In the genomic region with DNA sequence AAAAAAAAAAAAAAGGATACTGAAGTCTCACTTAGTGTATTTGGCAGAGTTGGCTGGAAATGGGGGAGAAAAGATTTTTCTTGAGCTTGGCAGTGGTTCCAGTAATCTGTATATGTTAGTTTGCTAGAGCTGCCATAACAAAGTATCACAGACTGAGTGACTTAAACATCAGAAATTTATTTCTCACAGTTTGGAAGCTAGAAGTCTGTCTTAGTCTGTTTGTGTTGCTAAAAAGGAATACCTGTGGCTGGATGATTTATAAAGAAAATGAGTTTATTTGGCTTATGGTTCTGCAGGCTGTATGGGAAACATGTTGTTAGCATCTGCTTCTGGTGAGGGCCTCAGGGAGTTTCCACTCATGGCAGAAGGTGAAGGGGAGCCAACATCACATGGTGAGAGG, we compare ENCODE assay signal across 19 cellular contexts.
DNase-seq lines count a peak whose midpoint lies in the region; ATAC-seq, FAIRE-seq and TF ChIP-seq lines count a peak whose summit lies in the region.
"Had no signal": no experiment of that assay in that cellular context is flagged by ENCODE, and none has a peak within 500 bp of the region (broad histone marks: within the 10 kb centered on the region; RNA-seq: fewer than 3 reads in every experiment).

No MANE protein-coding gene starts in this region.

- H3K27me3 ChIP-seq in GM23338 (ENCODE audit: insufficient read depth) = no peaks in the 10 kb centered on the region
- H3K27me3 ChIP-seq in right cardiac atrium (ENCODE audit: control insufficient read depth, insufficient read depth) = no peaks in the 10 kb centered on the region
- no peaks in the 10 kb centered on the region for H3K27me3 ChIP-seq in esophagus squamous epithelium
- H3K27me3 ChIP-seq: BLaER1 had no signal

- intact Hi-C loops in right cardiac atrium (cut with DNase I) (no loop called here), esophagus squamous epithelium (cut with DNase I) (no loop called here)

- no peak for TF ChIP-seq CTCF in GM23338 (conservative IDR thresholded peaks at IDR 0.05; ENCODE audit: low read depth in 2 of 2)
- no peak for TF ChIP-seq CTCF in fibroblast of the aortic adventitia (IDR thresholded peaks at IDR 0.05; ENCODE audit: insufficient read depth, low read length)
- no peak for TF ChIP-seq CTCF in esophagus squamous epithelium (IDR thresholded peaks at IDR 0.05)

- no peaks in the 10 kb centered on the region for H3F3A ChIP-seq in GM23338 (replicated peaks; ENCODE audit: low read depth)

- peak overlapping the region; percentile 76 for H2AFZ ChIP-seq in GM23338

- peaks cover 8% of the 10 kb centered on the region for H3K4me1 Mint-ChIP-seq in GM23338
- H3K4me1 Mint-ChIP-seq in activated T-helper 17 cell treated with anti-CD3 and anti-CD28 coated beads, Interleukin-2, amount 50 U/mL, for 72 hours = peaks cover 11% of the 10 kb centered on the region
- H3K4me1 Mint-ChIP-seq: CD4-positive, alpha-beta memory T cell had no signal

- H3K27me3 Mint-ChIP-seq in GM23338 (ENCODE audit: insufficient read depth, low read depth, poor library complexity) = peaks cover 2% of the 10 kb centered on the region
- H3K27me3 Mint-ChIP-seq in activated T-helper 17 cell treated with anti-CD3 and anti-CD28 coated beads, Interleukin-2, amount 50 U/mL, for 72 hours = no peaks in the 10 kb centered on the region
- H3K27me3 Mint-ChIP-seq: CD4-positive, alpha-beta memory T cell; IgD-negative memory B cell had no signal

- no peaks in the 10 kb centered on the region for H3K79me2 ChIP-seq in GM23338 (replicated peaks; ENCODE audit: insufficient read depth)

- ATAC-seq in GM23338 (no peak), right cardiac atrium (no peak)
- ATAC-seq in activated T-helper 17 cell treated with anti-CD3 and anti-CD28 coated beads, Interleukin-2, amount 50 U/mL, for 72 hours (replicated peaks) = no peak

- H3K4me3 Mint-ChIP-seq in GM23338 = no peak overlapping the region
- H3K4me3 Mint-ChIP-seq in activated T-helper 17 cell treated with anti-CD3 and anti-CD28 coated beads, Interleukin-2, amount 50 U/mL, for 72 hours = no peak overlapping the region
- H3K4me3 Mint-ChIP-seq: CD14-positive monocyte; CD4-positive, alpha-beta memory T cell; IgD-negative memory B cell had no signal

- peaks cover 14% of the 10 kb centered on the region for H3K9me3 Mint-ChIP-seq in GM23338
- peaks cover 12% of the 10 kb centered on the region for H3K9me3 Mint-ChIP-seq in activated T-helper 17 cell treated with anti-CD3 and anti-CD28 coated beads, Interleukin-2, amount 50 U/mL, for 72 hours

- H3K27ac ChIP-seq in GM23338 (ENCODE audit: low read depth) (no peak overlapping the region), right cardiac atrium (ENCODE audit: low read length) (no peak overlapping the region), esophagus squamous epithelium (no peak overlapping the region)
- H3K27ac ChIP-seq: BLaER1 had no signal

- no peak overlapping the region for H3K27ac Mint-ChIP-seq in GM23338
- H3K27ac Mint-ChIP-seq in activated T-helper 17 cell treated with anti-CD3 and anti-CD28 coated beads, Interleukin-2, amount 50 U/mL, for 72 hours = peak overlapping the region; percentile 29
- H3K27ac Mint-ChIP-seq: IgD-negative memory B cell had no signal

- H3K36me3 Mint-ChIP-seq in GM23338 (ENCODE audit: low read depth) = peaks cover 6% of the 10 kb centered on the region; the same call in 2 of the 3 replicates
- H3K36me3 Mint-ChIP-seq in activated T-helper 17 cell treated with anti-CD3 and anti-CD28 coated beads, Interleukin-2, amount 50 U/mL, for 72 hours (ENCODE audit: low read depth) = no peaks in the 10 kb centered on the region
- H3K36me3 Mint-ChIP-seq: IgD-negative memory B cell had no signal

- H3K4me2 ChIP-seq in GM23338 = no peak overlapping the region
- H3K4me2 ChIP-seq: BLaER1 had no signal

- no peak for FAIRE-seq in H54 (lab: Jason Lieb, UNC)
- FAIRE-seq: A204.1, HTR-8/SVneo had no signal

- no peak for TF ChIP-seq POLR2A in H54 (IDR thresholded peaks at IDR 0.05; ENCODE audit: low read depth, low read length)
- TF ChIP-seq POLR2A in esophagus squamous epithelium (IDR thresholded peaks at IDR 0.05) = no peak

- H3K4me3 ChIP-seq in GM23338 = no peak overlapping the region
- no peak overlapping the region for H3K4me3 ChIP-seq in fibroblast of the aortic adventitia (ENCODE audit: low read depth, low read length)
- no peak overlapping the region for H3K4me3 ChIP-seq in right cardiac atrium (ENCODE audit: low read length)
- no peak overlapping the region for H3K4me3 ChIP-seq in esophagus squamous epithelium
- H3K4me3 ChIP-seq: BLaER1 had no signal

- H4K20me1 ChIP-seq in GM23338 (replicated peaks; ENCODE audit: insufficient read depth) = no peaks in the 10 kb centered on the region
- H4K20me1 ChIP-seq: BLaER1 had no signal

- DNase-seq in GM23338 (ENCODE audit: low spot score) (no peak), fibroblast of the aortic adventitia (ENCODE audit: low read depth) (peak; percentile 4), H54 (ENCODE audit: insufficient read length, low spot score) (no peak), right cardiac atrium (no peak), esophagus squamous epithelium (lab: John Stamatoyannopoulos, UW) (no peak)
- DNase-seq: ACHN; AML-193; CD4-positive, alpha-beta memory T cell; DMS153; DMS79; GF-D8; HCEC 1CT; KBM-7 had no signal

- H3K9me2 ChIP-seq in GM23338 (ENCODE audit: insufficient read depth) = no peaks in the 10 kb centered on the region

- H3K36me3 ChIP-seq in GM23338 (ENCODE audit: insufficient read depth) (peaks cover 9% of the 10 kb centered on the region; the same call in 1 of the 2 replicates), esophagus squamous epithelium (no peaks in the 10 kb centered on the region)
- H3K36me3 ChIP-seq: BLaER1 had no signal

- H3K9me3 ChIP-seq in right cardiac atrium (ENCODE audit: control insufficient read depth, low read length) (no peaks in the 10 kb centered on the region), esophagus squamous epithelium (peaks cover 0 to 5% (median 5%) of the 10 kb centered on the region in 3 donors)

- H3K4me1 ChIP-seq in GM23338 (ENCODE audit: insufficient read depth) (no peaks in the 10 kb centered on the region; the same call in 1 of the 2 replicates), right cardiac atrium (ENCODE audit: control insufficient read depth, insufficient read depth, low read length) (no peaks in the 10 kb centered on the region), esophagus squamous epithelium (no peaks in the 10 kb centered on the region)

TF ChIP-seq in GM23338, 12 proteins besides CTCF, POLR2A, EP300 and RAD21:
- TF ChIP-seq EZH2 (IDR thresholded peaks at IDR 0.05; ENCODE audit: low read depth, unreplicated experiment) (no peak), JUNB (IDR thresholded peaks at IDR 0.05; ENCODE audit: unreplicated experiment) (no peak), NANOG (IDR thresholded peaks at IDR 0.05; ENCODE audit: borderline replicate concordance) (no peak), STAT1 (IDR thresholded peaks at IDR 0.05; ENCODE audit: unreplicated experiment) (no peak), ZNF114 (CRISPR knock-in tag; IDR thresholded peaks at IDR 0.05) (no peak), POLR2AphosphoS5 (IDR thresholded peaks at IDR 0.05; ENCODE audit: low read depth) (no peak), ZNF331 (CRISPR knock-in tag; IDR thresholded peaks at IDR 0.05; ENCODE audit: low read depth) (no peak), CREB1 (CRISPR knock-in tag; IDR thresholded peaks at IDR 0.05; ENCODE audit: low read depth) (no peak), EZH2phosphoT487 (IDR thresholded peaks at IDR 0.05; ENCODE audit: unreplicated experiment) (no peak)
- TF ChIP-seq, protein P1, sequence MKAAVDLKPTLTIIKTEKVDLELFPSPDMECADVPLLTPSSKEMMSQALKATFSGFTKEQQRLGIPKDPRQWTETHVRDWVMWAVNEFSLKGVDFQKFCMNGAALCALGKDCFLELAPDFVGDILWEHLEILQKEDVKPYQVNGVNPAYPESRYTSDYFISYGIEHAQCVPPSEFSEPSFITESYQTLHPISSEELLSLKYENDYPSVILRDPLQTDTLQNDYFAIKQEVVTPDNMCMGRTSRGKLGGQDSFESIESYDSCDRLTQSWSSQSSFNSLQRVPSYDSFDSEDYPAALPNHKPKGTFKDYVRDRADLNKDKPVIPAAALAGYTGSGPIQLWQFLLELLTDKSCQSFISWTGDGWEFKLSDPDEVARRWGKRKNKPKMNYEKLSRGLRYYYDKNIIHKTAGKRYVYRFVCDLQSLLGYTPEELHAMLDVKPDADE (IDR thresholded peaks at IDR 0.05) = no peak
- TF ChIP-seq, protein P2, sequence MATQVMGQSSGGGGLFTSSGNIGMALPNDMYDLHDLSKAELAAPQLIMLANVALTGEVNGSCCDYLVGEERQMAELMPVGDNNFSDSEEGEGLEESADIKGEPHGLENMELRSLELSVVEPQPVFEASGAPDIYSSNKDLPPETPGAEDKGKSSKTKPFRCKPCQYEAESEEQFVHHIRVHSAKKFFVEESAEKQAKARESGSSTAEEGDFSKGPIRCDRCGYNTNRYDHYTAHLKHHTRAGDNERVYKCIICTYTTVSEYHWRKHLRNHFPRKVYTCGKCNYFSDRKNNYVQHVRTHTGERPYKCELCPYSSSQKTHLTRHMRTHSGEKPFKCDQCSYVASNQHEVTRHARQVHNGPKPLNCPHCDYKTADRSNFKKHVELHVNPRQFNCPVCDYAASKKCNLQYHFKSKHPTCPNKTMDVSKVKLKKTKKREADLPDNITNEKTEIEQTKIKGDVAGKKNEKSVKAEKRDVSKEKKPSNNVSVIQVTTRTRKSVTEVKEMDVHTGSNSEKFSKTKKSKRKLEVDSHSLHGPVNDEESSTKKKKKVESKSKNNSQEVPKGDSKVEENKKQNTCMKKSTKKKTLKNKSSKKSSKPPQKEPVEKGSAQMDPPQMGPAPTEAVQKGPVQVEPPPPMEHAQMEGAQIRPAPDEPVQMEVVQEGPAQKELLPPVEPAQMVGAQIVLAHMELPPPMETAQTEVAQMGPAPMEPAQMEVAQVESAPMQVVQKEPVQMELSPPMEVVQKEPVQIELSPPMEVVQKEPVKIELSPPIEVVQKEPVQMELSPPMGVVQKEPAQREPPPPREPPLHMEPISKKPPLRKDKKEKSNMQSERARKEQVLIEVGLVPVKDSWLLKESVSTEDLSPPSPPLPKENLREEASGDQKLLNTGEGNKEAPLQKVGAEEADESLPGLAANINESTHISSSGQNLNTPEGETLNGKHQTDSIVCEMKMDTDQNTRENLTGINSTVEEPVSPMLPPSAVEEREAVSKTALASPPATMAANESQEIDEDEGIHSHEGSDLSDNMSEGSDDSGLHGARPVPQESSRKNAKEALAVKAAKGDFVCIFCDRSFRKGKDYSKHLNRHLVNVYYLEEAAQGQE (IDR thresholded peaks at IDR 0.05; ENCODE audit: unreplicated experiment) = no peak
TF ChIP-seq in GM23338: peak in this region for 0.
